Comparison of ENCODE assay signal across 1 cellular context in the genomic region with DNA sequence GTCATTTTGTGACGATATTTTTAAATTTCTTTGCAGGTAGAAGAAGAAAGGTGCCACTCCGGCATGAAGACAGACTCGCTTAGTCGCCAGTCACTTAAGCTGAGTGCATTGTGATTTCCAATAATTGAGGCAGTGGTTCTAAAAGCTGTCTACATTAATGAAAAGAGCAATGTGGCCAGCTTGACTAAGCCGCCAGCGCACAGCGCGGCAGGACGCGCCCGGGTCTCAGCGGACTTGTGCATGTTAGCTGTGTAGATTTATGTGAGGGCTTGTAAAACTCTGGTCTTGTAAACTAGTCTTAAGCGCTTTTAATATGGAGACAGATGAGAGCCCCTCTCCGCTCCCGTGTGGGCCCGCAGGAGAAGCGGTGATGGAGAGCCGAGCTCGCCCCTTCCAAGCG.
TF ChIP-seq lines count a peak whose summit lies in the region.

No MANE protein-coding gene starts in this region.

TF ChIP-seq in IMR-90, 13 proteins besides CTCF, POLR2A, EP300 and RAD21:
- TF ChIP-seq SMC3 (IDR thresholded peaks at IDR 0.05; ENCODE audit: low read depth, low read length) (no peak), CHD1 (IDR thresholded peaks at IDR 0.05; ENCODE audit: low read depth, low read length) (no peak), MAFK (IDR thresholded peaks at IDR 0.05; ENCODE audit: low read depth, low read length) (no peak), NFE2L2 (IDR thresholded peaks at IDR 0.05; ENCODE audit: low read depth, low read length) (no peak), BHLHE40 (IDR thresholded peaks at IDR 0.05; ENCODE audit: low read depth, low read length) (no peak), RCOR1 (IDR thresholded peaks at IDR 0.05; ENCODE audit: insufficient replicate concordance, low read length) (no peak), RFX5 (IDR thresholded peaks at IDR 0.05; ENCODE audit: low read depth, low read length) (no peak), MXI1 (IDR thresholded peaks at IDR 0.05; ENCODE audit: borderline replicate concordance, low read depth, low read length) (no peak), FOS (IDR thresholded peaks at IDR 0.05; ENCODE audit: low read depth, low read length) (no peak), CEBPB (IDR thresholded peaks at IDR 0.05; ENCODE audit: low read depth, low read length) (no peak), MAZ (IDR thresholded peaks at IDR 0.05; ENCODE audit: borderline replicate concordance, low read depth, low read length) (no peak)
- TF ChIP-seq, protein P1, sequence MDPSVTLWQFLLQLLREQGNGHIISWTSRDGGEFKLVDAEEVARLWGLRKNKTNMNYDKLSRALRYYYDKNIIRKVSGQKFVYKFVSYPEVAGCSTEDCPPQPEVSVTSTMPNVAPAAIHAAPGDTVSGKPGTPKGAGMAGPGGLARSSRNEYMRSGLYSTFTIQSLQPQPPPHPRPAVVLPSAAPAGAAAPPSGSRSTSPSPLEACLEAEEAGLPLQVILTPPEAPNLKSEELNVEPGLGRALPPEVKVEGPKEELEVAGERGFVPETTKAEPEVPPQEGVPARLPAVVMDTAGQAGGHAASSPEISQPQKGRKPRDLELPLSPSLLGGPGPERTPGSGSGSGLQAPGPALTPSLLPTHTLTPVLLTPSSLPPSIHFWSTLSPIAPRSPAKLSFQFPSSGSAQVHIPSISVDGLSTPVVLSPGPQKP (IDR thresholded peaks at IDR 0.05; ENCODE audit: borderline replicate concordance, low read depth, low read length) = no peak
- TF ChIP-seq, protein P2, sequence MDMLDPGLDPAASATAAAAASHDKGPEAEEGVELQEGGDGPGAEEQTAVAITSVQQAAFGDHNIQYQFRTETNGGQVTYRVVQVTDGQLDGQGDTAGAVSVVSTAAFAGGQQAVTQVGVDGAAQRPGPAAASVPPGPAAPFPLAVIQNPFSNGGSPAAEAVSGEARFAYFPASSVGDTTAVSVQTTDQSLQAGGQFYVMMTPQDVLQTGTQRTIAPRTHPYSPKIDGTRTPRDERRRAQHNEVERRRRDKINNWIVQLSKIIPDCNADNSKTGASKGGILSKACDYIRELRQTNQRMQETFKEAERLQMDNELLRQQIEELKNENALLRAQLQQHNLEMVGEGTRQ (IDR thresholded peaks at IDR 0.05; ENCODE audit: low read depth, low read length) = no peak
